21 cellular contexts compared by ENCODE assay signal in genomic region chr12:2679816-2680675, GRCh38.
"Had no signal": no experiment of that assay in that cellular context is flagged by ENCODE, and none has a peak within 500 bp of the region (broad histone marks: within the 10 kb centered on the region; RNA-seq: fewer than 3 reads in every experiment).

No MANE protein-coding gene starts in this region.

- H3K36me3 ChIP-seq: breast epithelium, gastrocnemius medialis had no signal

- DNase-seq: activated CD4-positive, alpha-beta T cell treated with anti-CD3 and anti-CD28 coated beads for 36 hours; activated CD8-positive, alpha-beta memory T cell treated with anti-CD3 and anti-CD28 coated beads, Interleukin-2, amount 50 U/mL, for 4 hours; activated CD8-positive, alpha-beta T cell treated with anti-CD3 and anti-CD28 coated beads for 36 hours; activated naive CD4-positive, alpha-beta T cell treated with anti-CD3 and anti-CD28 coated beads for 36 hours; activated naive CD8-positive, alpha-beta T cell treated with anti-CD3 and anti-CD28 coated beads, Interleukin-2, amount 50 U/mL, for 24 hours; cerebellar nuclear complex; gastrocnemius medialis; heart left ventricle; left colon; nucleus accumbens; small intestine; stimulated activated CD4-positive, alpha-beta T cell treated with anti-CD3 and anti-CD28 coated beads, Interleukin-4, amount 100 ng/mL, for 4 hours; T-helper 1 cell had no signal

- ATAC-seq: activated CD4-positive, alpha-beta T cell treated with anti-CD3 and anti-CD28 coated beads for 36 hours; activated CD8-positive, alpha-beta T cell treated with anti-CD3 and anti-CD28 coated beads for 36 hours; activated naive CD8-positive, alpha-beta T cell treated with anti-CD3 and anti-CD28 coated beads, Interleukin-2, amount 50 U/mL, for 24 hours; gastrocnemius medialis; heart left ventricle; left colon; naive thymus-derived CD4-positive, alpha-beta T cell had no signal

- H3K27me3 ChIP-seq: ascending aorta, breast epithelium, gastrocnemius medialis, heart left ventricle, suprapubic skin, upper lobe of left lung had no signal

- H3K4me3 ChIP-seq: ascending aorta, breast epithelium, gastrocnemius medialis, heart left ventricle, suprapubic skin, upper lobe of left lung had no signal

- H3K27ac Mint-ChIP-seq: activated CD4-positive, alpha-beta T cell treated with anti-CD3 and anti-CD28 coated beads for 36 hours; activated CD8-positive, alpha-beta T cell treated with anti-CD3 and anti-CD28 coated beads for 36 hours; activated naive CD4-positive, alpha-beta T cell treated with anti-CD3 and anti-CD28 coated beads for 36 hours; activated naive CD8-positive, alpha-beta T cell treated with anti-CD3 and anti-CD28 coated beads, Interleukin-2, amount 50 U/mL, for 24 hours; activated T-helper 1 cell treated with anti-CD3 and anti-CD28 coated beads, Interleukin-12 subunit alpha, Interleukin-12 subunit beta, Interleukin-2, Interleukin-4 antibody, amounts not matched to agents 30 ng/mL and 10 ng/mL and 1 ng/mL, durations not matched to agents 14 hours and 24 hours and 36 hours; dendritic cell treated with granulocyte-macrophage colony-stimulating factor and Interleukin-4, amounts not matched to agents 40 ng/mL and 50 ng/mL, for 4 days; naive thymus-derived CD4-positive, alpha-beta T cell; stimulated activated naive CD8-positive, alpha-beta T cell treated with anti-CD3 and anti-CD28 coated beads, Interleukin-15, Interleukin-2, amounts not matched to agents 100 ng/mL and 50 ng/mL, for 24 hours had no signal

- H3K27ac ChIP-seq: ascending aorta, breast epithelium, gastrocnemius medialis, heart left ventricle, suprapubic skin, upper lobe of left lung had no signal

- H3K9me3 Mint-ChIP-seq: activated T-helper 1 cell treated with anti-CD3 and anti-CD28 coated beads, Interleukin-12 subunit alpha, Interleukin-12 subunit beta, Interleukin-2, Interleukin-4 antibody, amounts not matched to agents 30 ng/mL and 10 ng/mL and 1 ng/mL, durations not matched to agents 14 hours and 24 hours and 36 hours; dendritic cell treated with granulocyte-macrophage colony-stimulating factor and Interleukin-4, amounts not matched to agents 40 ng/mL and 50 ng/mL, for 4 days had no signal

- H3K9me3 ChIP-seq: ascending aorta, breast epithelium, gastrocnemius medialis, heart left ventricle, suprapubic skin, upper lobe of left lung had no signal

- H3K27me3 Mint-ChIP-seq: activated CD4-positive, alpha-beta T cell treated with anti-CD3 and anti-CD28 coated beads for 36 hours; activated CD8-positive, alpha-beta T cell treated with anti-CD3 and anti-CD28 coated beads for 36 hours; activated naive CD8-positive, alpha-beta T cell treated with anti-CD3 and anti-CD28 coated beads, Interleukin-2, amount 50 U/mL, for 24 hours; dendritic cell treated with granulocyte-macrophage colony-stimulating factor and Interleukin-4, amounts not matched to agents 40 ng/mL and 50 ng/mL, for 4 days; naive thymus-derived CD4-positive, alpha-beta T cell; stimulated activated naive CD8-positive, alpha-beta T cell treated with anti-CD3 and anti-CD28 coated beads, Interleukin-15, Interleukin-2, amounts not matched to agents 100 ng/mL and 50 ng/mL, for 24 hours had no signal

- H3K4me3 Mint-ChIP-seq: activated CD4-positive, alpha-beta T cell treated with anti-CD3 and anti-CD28 coated beads for 36 hours; activated CD8-positive, alpha-beta T cell treated with anti-CD3 and anti-CD28 coated beads for 36 hours; activated naive CD4-positive, alpha-beta T cell treated with anti-CD3 and anti-CD28 coated beads for 36 hours; activated naive CD8-positive, alpha-beta T cell treated with anti-CD3 and anti-CD28 coated beads, Interleukin-2, amount 50 U/mL, for 24 hours; activated T-helper 1 cell treated with anti-CD3 and anti-CD28 coated beads, Interleukin-12 subunit alpha, Interleukin-12 subunit beta, Interleukin-2, Interleukin-4 antibody, amounts not matched to agents 30 ng/mL and 10 ng/mL and 1 ng/mL, durations not matched to agents 14 hours and 24 hours and 36 hours; dendritic cell treated with granulocyte-macrophage colony-stimulating factor and Interleukin-4, amounts not matched to agents 40 ng/mL and 50 ng/mL, for 4 days; naive thymus-derived CD4-positive, alpha-beta T cell; stimulated activated naive CD8-positive, alpha-beta T cell treated with anti-CD3 and anti-CD28 coated beads, Interleukin-15, Interleukin-2, amounts not matched to agents 100 ng/mL and 50 ng/mL, for 24 hours had no signal

- H3K4me1 ChIP-seq: ascending aorta, breast epithelium, gastrocnemius medialis, suprapubic skin had no signal
